Comparison of ENCODE assay signal across 8 cellular contexts in genomic region chr16:2155091-2156024, GRCh38. TPM values are rescaled to one million over a fixed set of nuclear protein-coding genes. Genes with fewer than 3 reads are reported as not detected.
DNase-seq lines count a peak whose midpoint lies in the region; ATAC-seq and TF ChIP-seq lines count a peak whose summit lies in the region.

Gene TRAF7, plus strand, starts transcription at chr16:2155782. Its CDS starts 8,139 bp downstream, at chr16:2163921.

- H3K4me3 Mint-ChIP-seq in dendritic cell treated with granulocyte-macrophage colony-stimulating factor and Interleukin-4, amounts not matched to agents 40 ng/mL and 50 ng/mL, for 4 days, result peak within 1 kb of the TSS; percentile 99

- H3K4me1 Mint-ChIP-seq in dendritic cell treated with granulocyte-macrophage colony-stimulating factor and Interleukin-4, amounts not matched to agents 40 ng/mL and 50 ng/mL, for 4 days (ENCODE audit: low read depth), result peaks cover 76% of the 10 kb centered on the region

- DNase-seq in NCI-H774 (lab: John Stamatoyannopoulos, UW), result peak; percentile 94
- DNase-seq in activated CD4-positive, alpha-beta T cell treated with anti-CD3 and anti-CD28 coated beads, Interleukin-2, amount 50 U/mL, for 4 hours, result peak; percentile 92 to 94
- DNase-seq in left lobe of liver (ENCODE audit: low spot score), result peak; percentile 99
- peak; percentile 96 for DNase-seq in stimulated activated CD4-positive, alpha-beta T cell treated with anti-CD3 and anti-CD28 coated beads, Interleukin-2, amount 100 ng/mL, for 4 hours (ENCODE audit: low read depth)

- no peak for TF ChIP-seq CTCF in C4-2B (conservative IDR thresholded peaks at IDR 0.05)

- H3K27ac ChIP-seq in C4-2B, result peak within 1 kb of the TSS; percentile 99

- peak within 1 kb of the TSS; percentile 95 for H3K27ac Mint-ChIP-seq in dendritic cell treated with granulocyte-macrophage colony-stimulating factor and Interleukin-4, amounts not matched to agents 40 ng/mL and 50 ng/mL, for 4 days

- H3K27me3 Mint-ChIP-seq in dendritic cell treated with granulocyte-macrophage colony-stimulating factor and Interleukin-4, amounts not matched to agents 40 ng/mL and 50 ng/mL, for 4 days, result peaks cover 19% of the 10 kb centered on the region

- ATAC-seq in GM19395 (IDR thresholded peaks at IDR 0.05; ENCODE audit: unreplicated experiment) (peak; percentile 86), HG03565 (IDR thresholded peaks at IDR 0.05; ENCODE audit: unreplicated experiment) (peak; percentile 84), left lobe of liver (peak; percentile 54)

- peaks cover 76% of the 10 kb centered on the region for H3K36me3 Mint-ChIP-seq in dendritic cell treated with granulocyte-macrophage colony-stimulating factor and Interleukin-4, amounts not matched to agents 40 ng/mL and 50 ng/mL, for 4 days (ENCODE audit: low read depth)

- H3K9me3 Mint-ChIP-seq in dendritic cell treated with granulocyte-macrophage colony-stimulating factor and Interleukin-4, amounts not matched to agents 40 ng/mL and 50 ng/mL, for 4 days, result no peaks in the 10 kb centered on the region

- intact Hi-C loops in dendritic cell treated with granulocyte-macrophage colony-stimulating factor and Interleukin-4, amounts not matched to agents 40 ng/mL and 50 ng/mL, for 4 days (cut with micrococcal nuclease), result loop anchor here (1.0 to 2.0 kb wide), 2 partner anchors 50 to 59 kb away; partner anchors contain the start of genes MLST8 and PGP

RNA-seq across cellular contexts. Expression of gene TRAF7, which starts in this region (rescaled TPM):
- 44.2 TPM for total RNA-seq in left lobe of liver

Comparison
In these comparisons a context has a peak if more than half of its experiments do, and no peak if none do; other contexts are left out.
1. Peak in every context shown above with its lines: DNase-seq, ATAC-seq and H3K27ac ChIP-seq.